8 cellular contexts compared by ENCODE assay signal in genomic region chr2:96537734-96538486, GRCh38. TPM values are rescaled to one million over a fixed set of nuclear protein-coding genes. Genes with fewer than 3 reads are reported as not detected.
A peak's percentile ranks its signal among the peaks of the same experiment; 100 is the strongest.
DNase-seq lines count a peak whose midpoint lies in the region; ATAC-seq and TF ChIP-seq lines count a peak whose summit lies in the region.

No MANE protein-coding gene starts in this region.

- no peaks in the 10 kb centered on the region for H3K9me3 Mint-ChIP-seq in activated T-cell treated with anti-CD3 and anti-CD28 coated beads, Interleukin-2, amount 50 U/mL, for 4 hours

- peak; percentile 8 to 10 for ATAC-seq in activated T-cell treated with anti-CD3 and anti-CD28 coated beads, Interleukin-2, amount 50 U/mL, for 4 hours
- ATAC-seq in HG03175 (IDR thresholded peaks at IDR 0.05; ENCODE audit: unreplicated experiment) (no peak), HG03280 (IDR thresholded peaks at IDR 0.05; ENCODE audit: unreplicated experiment) (no peak)

- no peaks in the 10 kb centered on the region for H3K9me3 ChIP-seq in HUES48 (ENCODE audit: control insufficient read depth, insufficient read depth, low read length)

- H3K4me3 ChIP-seq in HUES48 (ENCODE audit: low read depth, low read length) (peak overlapping the region; percentile 63), fibroblast of pulmonary artery (replicated peaks; ENCODE audit: low read depth, low read length) (peak overlapping the region; percentile 71), rectal smooth muscle tissue (ENCODE audit: low read length) (peak overlapping the region; percentile 87)

- peaks cover 38% of the 10 kb centered on the region for H3K27me3 ChIP-seq in HUES48 (ENCODE audit: control insufficient read depth, insufficient read depth, low read length)
- no peaks in the 10 kb centered on the region for H3K27me3 ChIP-seq in rectal smooth muscle tissue (ENCODE audit: control insufficient read depth, insufficient read depth, low read length)

- peak overlapping the region; percentile 95 for H3K4me3 Mint-ChIP-seq in activated T-cell treated with anti-CD3 and anti-CD28 coated beads, Interleukin-2, amount 50 U/mL, for 4 hours

- peaks cover 31% of the 10 kb centered on the region for H3K4me1 ChIP-seq in HUES48 (ENCODE audit: control insufficient read depth, insufficient read depth, low read length)
- peaks cover 23% of the 10 kb centered on the region for H3K4me1 ChIP-seq in rectal smooth muscle tissue (ENCODE audit: control insufficient read depth, insufficient read depth, low read length)

- peaks cover 23% of the 10 kb centered on the region for H3K36me3 Mint-ChIP-seq in activated T-cell treated with anti-CD3 and anti-CD28 coated beads, Interleukin-2, amount 50 U/mL, for 4 hours (ENCODE audit: insufficient read depth)

- no peak for TF ChIP-seq CTCF in fibroblast of pulmonary artery (IDR thresholded peaks at IDR 0.05; ENCODE audit: low read length, missing control alignments)

- H3K27ac ChIP-seq in HUES48 (ENCODE audit: low read depth, low read length), result peak overlapping the region; percentile 63
- H3K27ac ChIP-seq in rectal smooth muscle tissue (ENCODE audit: low read depth, low read length), result peak overlapping the region; percentile 88

- peaks cover 59% of the 10 kb centered on the region for H3K4me1 Mint-ChIP-seq in activated T-cell treated with anti-CD3 and anti-CD28 coated beads, Interleukin-2, amount 50 U/mL, for 4 hours (ENCODE audit: low read depth)

- H3K9ac ChIP-seq in HUES48 (ENCODE audit: low read depth, low read length) (no peak overlapping the region), rectal smooth muscle tissue (ENCODE audit: low read length) (peak overlapping the region; percentile 73)

- H3K36me3 ChIP-seq in HUES48 (ENCODE audit: control insufficient read depth, insufficient read depth, low read length), result no peaks in the 10 kb centered on the region
- no peaks in the 10 kb centered on the region for H3K36me3 ChIP-seq in rectal smooth muscle tissue (ENCODE audit: control insufficient read depth, insufficient read depth, low read length)

- no peaks in the 10 kb centered on the region for H3K27me3 Mint-ChIP-seq in activated T-cell treated with anti-CD3 and anti-CD28 coated beads, Interleukin-2, amount 50 U/mL, for 4 hours (ENCODE audit: low read depth)

- peak; percentile 57 for DNase-seq in activated T-cell treated with anti-CD3 and anti-CD28 coated beads, Interleukin-2, amount 50 U/mL, for 4 hours
- no peak for DNase-seq in fibroblast of pulmonary artery (ENCODE audit: low read depth)
- DNase-seq in NCI-H187 treated with DMSO at 0.1 percent for 48 hours (lab: John Stamatoyannopoulos, UW), result no peak
- no peak for DNase-seq in HK-2 (ENCODE audit: unreplicated experiment)

RNA-seq across cellular contexts. Expression of gene ARID5A, which starts 1.4 kb away (rescaled TPM):
- 100 to 1,000 TPM; 131 to 169 (median 132) TPM for total RNA-seq in activated T-cell treated with anti-CD3 and anti-CD28 coated beads, Interleukin-2, amount 50 U/mL, for 4 hours

RNA-seq across cellular contexts. Expression of gene NEURL3, which starts 32.8 kb away (rescaled TPM):
- under 1 TPM in 2 of 3 donors, not detected in 1; 0.26 to 0.38 TPM for total RNA-seq in activated T-cell treated with anti-CD3 and anti-CD28 coated beads, Interleukin-2, amount 50 U/mL, for 4 hours

Comparison
In these comparisons a context has a peak if more than half of its experiments do, and no peak if none do; other contexts are left out.
1. ATAC-seq: peak in activated T-cell treated with anti-CD3 and anti-CD28 coated beads, Interleukin-2, amount 50 U/mL, for 4 hours (2 of 2); none in HG03175 (single experiment) and HG03280 (single experiment).
2. Peak in every context shown above with its lines, with median percentiles within 50 percentile points of each other: H3K4me3 ChIP-seq.